ENCODE assay signal across 1 cellular context in genomic region chr14:70827366-70828151, GRCh38.
TF ChIP-seq lines count a peak whose summit lies in the region.

No MANE protein-coding gene starts in this region.

TF ChIP-seq in HepG2, 621 proteins besides CTCF, POLR2A, EP300 and RAD21 (continued from another document and continues in another):
- TF ChIP-seq TERF1 (CRISPR knock-in tag; IDR thresholded peaks at IDR 0.05) (no peak), ARID5B (CRISPR knock-in tag; IDR thresholded peaks at IDR 0.05) (peak; percentile 74), SIN3B (IDR thresholded peaks at IDR 0.05; ENCODE audit: low read length) (no peak), ZFP36L1 (CRISPR knock-in tag; IDR thresholded peaks at IDR 0.05) (no peak), SP1 (IDR thresholded peaks at IDR 0.05) (no peak), SP1 (CRISPR knock-in tag; IDR thresholded peaks at IDR 0.05) (no peak), ZNF891 (CRISPR knock-in tag; IDR thresholded peaks at IDR 0.05) (no peak), IRF2 (CRISPR knock-in tag; IDR thresholded peaks at IDR 0.05) (no peak), ZNF552 (CRISPR knock-in tag; IDR thresholded peaks at IDR 0.05; ENCODE audit: borderline replicate concordance) (no peak), ZNF773 (CRISPR knock-in tag; IDR thresholded peaks at IDR 0.05; ENCODE audit: borderline replicate concordance) (no peak), MEF2D (CRISPR knock-in tag; IDR thresholded peaks at IDR 0.05) (no peak), MAFK (conservative IDR thresholded peaks at IDR 0.05 in 1 of 2, IDR thresholded peaks at IDR 0.05 in 1 of 2; ENCODE audit: low read length in 2 of 2) (no peak), MED8 (CRISPR knock-in tag; IDR thresholded peaks at IDR 0.05; ENCODE audit: insufficient replicate concordance) (no peak), KDM1A (CRISPR knock-in tag; IDR thresholded peaks at IDR 0.05) (no peak), ZNF205 (CRISPR knock-in tag; IDR thresholded peaks at IDR 0.05) (no peak), NFAT5 (CRISPR knock-in tag; IDR thresholded peaks at IDR 0.05) (no peak), ZEB1 (IDR thresholded peaks at IDR 0.05; ENCODE audit: insufficient replicate concordance, low read depth) (no peak), BRD4 (CRISPR knock-in tag; IDR thresholded peaks at IDR 0.05) (no peak), NR2F1 (CRISPR knock-in tag; IDR thresholded peaks at IDR 0.05) (no peak), MTERF4 (CRISPR knock-in tag; IDR thresholded peaks at IDR 0.05) (no peak), ZBTB33 (CRISPR knock-in tag; IDR thresholded peaks at IDR 0.05) (no peak), EZH2 (conservative IDR thresholded peaks at IDR 0.05; ENCODE audit: low read depth, low read length) (no peak), ZNF747 (CRISPR knock-in tag; IDR thresholded peaks at IDR 0.05; ENCODE audit: borderline replicate concordance) (no peak), CREM (IDR thresholded peaks at IDR 0.05) (no peak), CREM (CRISPR knock-in tag; IDR thresholded peaks at IDR 0.05) (no peak), RFX3 (CRISPR knock-in tag; IDR thresholded peaks at IDR 0.05) (no peak), GATAD2A (CRISPR knock-in tag; IDR thresholded peaks at IDR 0.05) (peak; percentile 37; the same call in 1 of the 2 replicates), MXI1 (IDR thresholded peaks at IDR 0.05; ENCODE audit: borderline replicate concordance, low read depth, low read length) (no peak), ZNF414 (CRISPR knock-in tag; IDR thresholded peaks at IDR 0.05) (no peak), HNRNPL (IDR thresholded peaks at IDR 0.05; ENCODE audit: low read depth, low read length) (0 out of 2 replicates have a peak, but pooled peaks have one; percentile 22), ZSCAN5A (CRISPR knock-in tag; IDR thresholded peaks at IDR 0.05; ENCODE audit: borderline replicate concordance) (no peak), ZMYM2 (CRISPR knock-in tag; IDR thresholded peaks at IDR 0.05) (peak; percentile 70; the same call in 1 of the 2 replicates), ZNF652 (CRISPR knock-in tag; IDR thresholded peaks at IDR 0.05; ENCODE audit: borderline replicate concordance, low read depth) (no peak), ZNF318 (CRISPR knock-in tag; IDR thresholded peaks at IDR 0.05) (no peak), ZNF557 (CRISPR knock-in tag; IDR thresholded peaks at IDR 0.05) (no peak), GPN1 (CRISPR knock-in tag; IDR thresholded peaks at IDR 0.05; ENCODE audit: borderline replicate concordance) (no peak), NR2C2 (CRISPR knock-in tag; IDR thresholded peaks at IDR 0.05; ENCODE audit: borderline replicate concordance) (no peak)
